18 cellular contexts compared by ENCODE assay signal in the genomic region with DNA sequence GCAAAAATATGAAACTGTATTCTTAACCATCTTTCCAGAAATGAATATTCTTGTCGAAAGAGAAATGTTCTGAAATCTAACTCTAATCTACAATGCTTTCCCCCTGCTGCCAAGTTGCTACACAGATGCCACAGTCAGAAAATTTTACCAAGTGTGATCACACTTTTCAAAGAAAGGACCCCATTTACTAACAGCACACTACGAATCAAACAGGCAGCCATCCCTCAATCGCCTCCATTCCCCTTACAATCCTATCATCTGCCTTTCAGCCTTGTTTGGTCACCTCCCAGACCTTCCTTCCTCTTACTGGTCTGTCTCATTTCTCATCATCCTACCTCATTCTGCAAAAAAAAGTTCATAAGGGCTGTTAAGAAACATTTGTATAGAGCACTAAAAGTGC.
DNase-seq lines count a peak whose midpoint lies in the region; ATAC-seq and TF ChIP-seq lines count a peak whose summit lies in the region.
"Had no signal": no experiment of that assay in that cellular context is flagged by ENCODE, and none has a peak within 500 bp of the region (broad histone marks: within the 10 kb centered on the region; RNA-seq: fewer than 3 reads in every experiment).

No MANE protein-coding gene starts in this region.

- peak overlapping the region; percentile 66 for H3K27ac Mint-ChIP-seq in activated CD8-positive, alpha-beta T cell treated with anti-CD3 and anti-CD28 coated beads for 36 hours
- H3K27ac Mint-ChIP-seq in activated CD8-positive, alpha-beta T cell treated with anti-CD3 and anti-CD28 coated beads, Interleukin-2, amount 10 ng/mL, durations not matched to agents 7 days and 5 days = no peak overlapping the region
- peak overlapping the region; percentile 81 for H3K27ac Mint-ChIP-seq in activated T-helper 2 cell treated with anti-CD3 and anti-CD28 coated beads, Interferon-gamma antibody, Interleukin-2, Interleukin-4, amounts not matched to agents 10 μg/mL and 5 μg/mL and 100 μg/mL, durations not matched to agents 14 hours and 24 hours and 36 hours
- H3K27ac Mint-ChIP-seq in osteocyte (ENCODE audit: unreplicated experiment) = peak overlapping the region; percentile 8
- H3K27ac Mint-ChIP-seq: CD4-positive, alpha-beta T cell; dendritic cell treated with granulocyte-macrophage colony-stimulating factor and Interleukin-4, amounts not matched to agents 40 ng/mL and 50 ng/mL, for 4 days had no signal

- POLR2A ChIA-PET in activated CD8-positive, alpha-beta T cell treated with anti-CD3 and anti-CD28 coated beads for 36 hours (lab: Charles Lee) = interaction anchor here (0.7 kb wide), 1 partner anchor 164 kb away, joined by 4 read pairs; no protein-coding TSS in a partner anchor
- POLR2A ChIA-PET in activated CD8-positive, alpha-beta T cell treated with anti-CD3 and anti-CD28 coated beads, Interleukin-2, amount 10 ng/mL, durations not matched to agents 7 days and 5 days (lab: Charles Lee) = interaction anchor here (0.7 kb wide), 1 partner anchor 452 kb away, joined by 3 read pairs; no protein-coding TSS in a partner anchor

- peaks cover 38% of the 10 kb centered on the region for H3K4me1 Mint-ChIP-seq in activated CD8-positive, alpha-beta T cell treated with anti-CD3 and anti-CD28 coated beads for 36 hours (ENCODE audit: low read depth)
- peaks cover 19% of the 10 kb centered on the region for H3K4me1 Mint-ChIP-seq in activated CD8-positive, alpha-beta T cell treated with anti-CD3 and anti-CD28 coated beads, Interleukin-2, amount 10 ng/mL, durations not matched to agents 7 days and 5 days (ENCODE audit: low read depth)
- peaks cover 43% of the 10 kb centered on the region for H3K4me1 Mint-ChIP-seq in activated T-helper 2 cell treated with anti-CD3 and anti-CD28 coated beads, Interferon-gamma antibody, Interleukin-2, Interleukin-4, amounts not matched to agents 10 μg/mL and 5 μg/mL and 100 μg/mL, durations not matched to agents 14 hours and 24 hours and 36 hours (ENCODE audit: low read depth)
- peaks cover 62% of the 10 kb centered on the region for H3K4me1 Mint-ChIP-seq in osteocyte (ENCODE audit: unreplicated experiment)

- peak; percentile 15 for DNase-seq in activated CD8-positive, alpha-beta T cell treated with anti-CD3 and anti-CD28 coated beads for 36 hours
- no peak for DNase-seq in activated CD8-positive, alpha-beta T cell treated with anti-CD3 and anti-CD28 coated beads, Interleukin-2, amount 10 ng/mL, durations not matched to agents 7 days and 5 days
- no peak for DNase-seq in activated T-helper 2 cell treated with anti-CD3 and anti-CD28 coated beads, Interferon-gamma antibody, Interleukin-2, Interleukin-4, amounts not matched to agents 10 μg/mL and 5 μg/mL and 100 μg/mL, durations not matched to agents 14 hours and 24 hours and 36 hours (ENCODE audit: low spot score)
- DNase-seq in osteocyte (ENCODE audit: extremely low spot score, unreplicated experiment) (no peak), GM19240 (ENCODE audit: insufficient read length, low spot score) (no peak), MG63 (no peak)
- DNase-seq: activated gamma-delta T cell treated with Interleukin-2 at 50 U/mL for 16 hours; body of pancreas; CD4-positive, alpha-beta T cell; erythroblast; glutamatergic neuron; GOT3; lower lobe of right lung; naive B cell; NCI-H187 had no signal

- peaks cover 20% of the 10 kb centered on the region; the same call in 1 of the 2 replicates for H3K79me2 ChIP-seq in KMS-11 (ENCODE audit: insufficient read depth, low read depth)

- no peaks in the 10 kb centered on the region for H3K27me3 ChIP-seq in KMS-11 (ENCODE audit: insufficient read depth, low read depth)
- H3K27me3 ChIP-seq in MG63 = no peaks in the 10 kb centered on the region
- H3K27me3 ChIP-seq: body of pancreas had no signal

- H3K4me3 ChIP-seq in KMS-11 (IDR thresholded peaks at IDR 0.05; ENCODE audit: insufficient read depth, low read depth, low read length) = no peak overlapping the region
- H3K4me3 ChIP-seq in MG63 = no peak overlapping the region
- H3K4me3 ChIP-seq: body of pancreas, lower lobe of right lung had no signal

- CTCF ChIA-PET in activated CD8-positive, alpha-beta T cell treated with anti-CD3 and anti-CD28 coated beads for 36 hours (lab: Charles Lee) = interaction anchor here (1.1 kb wide), 1 partner anchor 26 kb away, joined by 6 read pairs; no protein-coding TSS in a partner anchor
- CTCF ChIA-PET in activated CD8-positive, alpha-beta T cell treated with anti-CD3 and anti-CD28 coated beads, Interleukin-2, amount 10 ng/mL, durations not matched to agents 7 days and 5 days (lab: Charles Lee) = interaction anchor here (0.8 to 1.4 kb wide), 2 partner anchors 21 to 37 kb away, joined by 3 to 4 read pairs; no protein-coding TSS in a partner anchor

- no peak overlapping the region for H2AFZ ChIP-seq in KMS-11 (ENCODE audit: low read depth)

- H3K36me3 ChIP-seq in KMS-11 (ENCODE audit: insufficient read depth) (no peaks in the 10 kb centered on the region), MG63 (no peaks in the 10 kb centered on the region; the same call in 1 of the 2 replicates)

- peak; percentile 50 for ATAC-seq in activated CD8-positive, alpha-beta T cell treated with anti-CD3 and anti-CD28 coated beads for 36 hours
- ATAC-seq in activated CD8-positive, alpha-beta T cell treated with anti-CD3 and anti-CD28 coated beads, Interleukin-2, amount 10 ng/mL, durations not matched to agents 7 days and 5 days = no peak
- ATAC-seq in HG02840 (IDR thresholded peaks at IDR 0.05; ENCODE audit: low FRiP score, unreplicated experiment) = no peak
- ATAC-seq: body of pancreas, lower lobe of right lung had no signal

- no peaks in the 10 kb centered on the region for H3K27me3 Mint-ChIP-seq in activated CD8-positive, alpha-beta T cell treated with anti-CD3 and anti-CD28 coated beads for 36 hours
- no peaks in the 10 kb centered on the region for H3K27me3 Mint-ChIP-seq in activated CD8-positive, alpha-beta T cell treated with anti-CD3 and anti-CD28 coated beads, Interleukin-2, amount 10 ng/mL, durations not matched to agents 7 days and 5 days (ENCODE audit: low read depth)
- H3K27me3 Mint-ChIP-seq in activated T-helper 2 cell treated with anti-CD3 and anti-CD28 coated beads, Interferon-gamma antibody, Interleukin-2, Interleukin-4, amounts not matched to agents 10 μg/mL and 5 μg/mL and 100 μg/mL, durations not matched to agents 14 hours and 24 hours and 36 hours (ENCODE audit: low read depth) = no peaks in the 10 kb centered on the region
- no peaks in the 10 kb centered on the region for H3K27me3 Mint-ChIP-seq in osteocyte (ENCODE audit: unreplicated experiment)
- H3K27me3 Mint-ChIP-seq: CD4-positive, alpha-beta T cell; dendritic cell treated with granulocyte-macrophage colony-stimulating factor and Interleukin-4, amounts not matched to agents 40 ng/mL and 50 ng/mL, for 4 days; naive B cell had no signal

- H3K9ac ChIP-seq in KMS-11 = no peak overlapping the region

- no peak for TF ChIP-seq CTCF in activated CD8-positive, alpha-beta T cell treated with anti-CD3 and anti-CD28 coated beads for 36 hours (IDR thresholded peaks at IDR 0.05)
- TF ChIP-seq CTCF in KMS-11 (conservative IDR thresholded peaks at IDR 0.05; ENCODE audit: low read depth, low read length) (no peak), osteocyte (IDR thresholded peaks at IDR 0.05) (no peak)

- no peaks in the 10 kb centered on the region for H3K9me3 ChIP-seq in MG63
- H3K9me3 ChIP-seq: body of pancreas, lower lobe of right lung had no signal

- intact Hi-C loops in activated CD8-positive, alpha-beta T cell treated with anti-CD3 and anti-CD28 coated beads for 36 hours (cut with micrococcal nuclease) = no loop called here
- intact Hi-C loops in activated T-helper 2 cell treated with anti-CD3 and anti-CD28 coated beads, Interferon-gamma antibody, Interleukin-2, Interleukin-4, amounts not matched to agents 10 μg/mL and 5 μg/mL and 100 μg/mL, durations not matched to agents 14 hours and 24 hours and 36 hours (cut with micrococcal nuclease) = loop anchor here (2.0 to 5.0 kb wide), 3 partner anchors 21 to 85 kb away; no protein-coding TSS in a partner anchor

- H3K4me2 ChIP-seq in KMS-11 = peak overlapping the region; percentile 23; the same call in 1 of the 2 replicates

- no peak overlapping the region for H3K4me3 Mint-ChIP-seq in activated CD8-positive, alpha-beta T cell treated with anti-CD3 and anti-CD28 coated beads for 36 hours
- no peak overlapping the region for H3K4me3 Mint-ChIP-seq in activated CD8-positive, alpha-beta T cell treated with anti-CD3 and anti-CD28 coated beads, Interleukin-2, amount 10 ng/mL, durations not matched to agents 7 days and 5 days
- H3K4me3 Mint-ChIP-seq in activated T-helper 2 cell treated with anti-CD3 and anti-CD28 coated beads, Interferon-gamma antibody, Interleukin-2, Interleukin-4, amounts not matched to agents 10 μg/mL and 5 μg/mL and 100 μg/mL, durations not matched to agents 14 hours and 24 hours and 36 hours (ENCODE audit: low read depth) = peak overlapping the region; percentile 38
- no peak overlapping the region for H3K4me3 Mint-ChIP-seq in osteocyte (ENCODE audit: unreplicated experiment)
- H3K4me3 Mint-ChIP-seq: CD4-positive, alpha-beta T cell; dendritic cell treated with granulocyte-macrophage colony-stimulating factor and Interleukin-4, amounts not matched to agents 40 ng/mL and 50 ng/mL, for 4 days had no signal

- H3K36me3 Mint-ChIP-seq in activated CD8-positive, alpha-beta T cell treated with anti-CD3 and anti-CD28 coated beads for 36 hours (ENCODE audit: low read depth) = peaks cover 15% of the 10 kb centered on the region
- H3K36me3 Mint-ChIP-seq in activated CD8-positive, alpha-beta T cell treated with anti-CD3 and anti-CD28 coated beads, Interleukin-2, amount 10 ng/mL, durations not matched to agents 7 days and 5 days (ENCODE audit: low read depth) = peaks cover 17% of the 10 kb centered on the region
- H3K36me3 Mint-ChIP-seq in activated T-helper 2 cell treated with anti-CD3 and anti-CD28 coated beads, Interferon-gamma antibody, Interleukin-2, Interleukin-4, amounts not matched to agents 10 μg/mL and 5 μg/mL and 100 μg/mL, durations not matched to agents 14 hours and 24 hours and 36 hours (ENCODE audit: low read depth) = peaks cover 30% of the 10 kb centered on the region
- peaks cover 25% of the 10 kb centered on the region for H3K36me3 Mint-ChIP-seq in osteocyte (ENCODE audit: unreplicated experiment)

- peak overlapping the region; percentile 33; the same call in 1 of the 2 replicates for H3K27ac ChIP-seq in KMS-11
- H3K27ac ChIP-seq: body of pancreas, lower lobe of right lung had no signal

- no peaks in the 10 kb centered on the region for H3K9me3 Mint-ChIP-seq in activated CD8-positive, alpha-beta T cell treated with anti-CD3 and anti-CD28 coated beads for 36 hours
- H3K9me3 Mint-ChIP-seq in activated CD8-positive, alpha-beta T cell treated with anti-CD3 and anti-CD28 coated beads, Interleukin-2, amount 10 ng/mL, durations not matched to agents 7 days and 5 days (ENCODE audit: insufficient read depth) = no peaks in the 10 kb centered on the region
- H3K9me3 Mint-ChIP-seq in activated T-helper 2 cell treated with anti-CD3 and anti-CD28 coated beads, Interferon-gamma antibody, Interleukin-2, Interleukin-4, amounts not matched to agents 10 μg/mL and 5 μg/mL and 100 μg/mL, durations not matched to agents 14 hours and 24 hours and 36 hours = no peaks in the 10 kb centered on the region
- H3K9me3 Mint-ChIP-seq in osteocyte (ENCODE audit: unreplicated experiment) = no peaks in the 10 kb centered on the region
- H3K9me3 Mint-ChIP-seq: CD4-positive, alpha-beta T cell; dendritic cell treated with granulocyte-macrophage colony-stimulating factor and Interleukin-4, amounts not matched to agents 40 ng/mL and 50 ng/mL, for 4 days had no signal

- peaks cover 37% of the 10 kb centered on the region for H3K4me1 ChIP-seq in KMS-11 (ENCODE audit: low read depth, poor library complexity, severe bottlenecking)
- H3K4me1 ChIP-seq: lower lobe of right lung had no signal

- no peaks in the 10 kb centered on the region for H4K20me1 ChIP-seq in KMS-11 (ENCODE audit: insufficient read depth)
